Comparison of ENCODE assay signal across 14 cellular contexts in genomic region chr14:55298423-55298822, GRCh38. TPM values are rescaled to one million over a fixed set of nuclear protein-coding genes. Genes with fewer than 3 reads are reported as not detected.
DNase-seq lines count a peak whose midpoint lies in the region; ATAC-seq and TF ChIP-seq lines count a peak whose summit lies in the region.
"Had no signal": no experiment of that assay in that cellular context is flagged by ENCODE, and none has a peak within 500 bp of the region (broad histone marks: within the 10 kb centered on the region; RNA-seq: fewer than 3 reads in every experiment).

No MANE protein-coding gene starts in this region.

- DNase-seq in T-helper 1 cell (no peak), NCI-H510A treated with DMSO at 0.1 percent for 48 hours (lab: John Stamatoyannopoulos, UW) (peak; percentile 48), lower lobe of right lung (peak; percentile 65), stomach (no peak), left colon (no peak)
- DNase-seq in CD8-positive, alpha-beta memory T cell = no peak
- DNase-seq: DMS153, EL, NCI-H187 treated with DMSO at 0.1 percent for 48 hours, SHP77 had no signal

- ATAC-seq in lower lobe of right lung (peak; percentile 82 to 85), left colon (no peak), GM18867 (IDR thresholded peaks at IDR 0.05; ENCODE audit: unreplicated experiment) (no peak)

- H3K9me3 ChIP-seq in lower lobe of right lung = no peaks in the 10 kb centered on the region
- H3K9me3 ChIP-seq in stomach = no peaks in the 10 kb centered on the region
- H3K9me3 ChIP-seq in CD8-positive, alpha-beta memory T cell (ENCODE audit: low read length) = no peaks in the 10 kb centered on the region

- no peaks in the 10 kb centered on the region for H3K9me3 Mint-ChIP-seq in T-helper 1 cell treated with Interleukin-12 subunit alpha and Interleukin-12 subunit beta and Interleukin-4 antibody, amounts not matched to agents 30 μg/mL and 1 μg/mL, for 36 hours
- no peaks in the 10 kb centered on the region for H3K9me3 Mint-ChIP-seq in CD8-positive, alpha-beta memory T cell

- CTCF ChIA-PET in CD8-positive, alpha-beta memory T cell (lab: Charles Lee) = no interaction called here

- WGBS in stomach, 5 donors = 73 to 96% (median 78%) methylated on average over 22 of the region's 22 CpGs

- H3K27ac ChIP-seq in lower lobe of right lung = peak overlapping the region; percentile 59
- peak overlapping the region; percentile 12 to 82 (median 55) for H3K27ac ChIP-seq in stomach
- no peak overlapping the region for H3K27ac ChIP-seq in CD8-positive, alpha-beta memory T cell (ENCODE audit: low read depth, low read length)
- H3K27ac ChIP-seq: 22Rv1, BLaER1 had no signal

- H3K27me3 ChIP-seq in lower lobe of right lung (ENCODE audit: low read depth) = no peaks in the 10 kb centered on the region
- H3K27me3 ChIP-seq in stomach = no peaks in the 10 kb centered on the region
- no peaks in the 10 kb centered on the region for H3K27me3 ChIP-seq in CD8-positive, alpha-beta memory T cell (ENCODE audit: insufficient read depth, low read length, poor library complexity, severe bottlenecking)
- H3K27me3 ChIP-seq: BLaER1 had no signal

- POLR2A ChIA-PET in CD8-positive, alpha-beta memory T cell (lab: Charles Lee) = no interaction called here

- no peak overlapping the region for H3K4me3 Mint-ChIP-seq in T-helper 1 cell treated with Interleukin-12 subunit alpha and Interleukin-12 subunit beta and Interleukin-4 antibody, amounts not matched to agents 30 μg/mL and 1 μg/mL, for 36 hours
- no peak overlapping the region for H3K4me3 Mint-ChIP-seq in CD8-positive, alpha-beta memory T cell

- H3K36me3 Mint-ChIP-seq in T-helper 1 cell treated with Interleukin-12 subunit alpha and Interleukin-12 subunit beta and Interleukin-4 antibody, amounts not matched to agents 30 μg/mL and 1 μg/mL, for 36 hours (ENCODE audit: low read depth) = peaks cover 24% of the 10 kb centered on the region
- H3K36me3 Mint-ChIP-seq in CD8-positive, alpha-beta memory T cell = peaks cover 5 to 23% (median 9%) of the 10 kb centered on the region in 3 donors

- H3K27me3 Mint-ChIP-seq in T-helper 1 cell treated with Interleukin-12 subunit alpha and Interleukin-12 subunit beta and Interleukin-4 antibody, amounts not matched to agents 30 μg/mL and 1 μg/mL, for 36 hours (ENCODE audit: low read depth) = no peaks in the 10 kb centered on the region
- H3K27me3 Mint-ChIP-seq in CD8-positive, alpha-beta memory T cell = no peaks in the 10 kb centered on the region

- H3K4me3 ChIP-seq in lower lobe of right lung (peak overlapping the region; percentile 32), stomach (peak overlapping the region in 1 of 4 donors; percentile 20)
- H3K4me3 ChIP-seq in CD8-positive, alpha-beta memory T cell (ENCODE audit: low read length) = no peak overlapping the region
- H3K4me3 ChIP-seq: BLaER1 had no signal

- no peaks in the 10 kb centered on the region for H3K36me3 ChIP-seq in lower lobe of right lung
- peaks cover 2 to 8% (median 8%) of the 10 kb centered on the region in 4 donors for H3K36me3 ChIP-seq in stomach
- no peaks in the 10 kb centered on the region for H3K36me3 ChIP-seq in CD8-positive, alpha-beta memory T cell (ENCODE audit: insufficient read depth, low read length)

- intact Hi-C loops in lower lobe of right lung (cut with DNase I) (no loop called here), stomach (cut with DNase I; ENCODE audit: low total_unique reads) (no loop called here), left colon (cut with DNase I, micrococcal nuclease) (no loop called here)

- H3K4me1 ChIP-seq in lower lobe of right lung (peaks cover 46% of the 10 kb centered on the region), stomach (peaks cover 20 to 68% (median 35%) of the 10 kb centered on the region in 4 donors)
- H3K4me1 ChIP-seq in CD8-positive, alpha-beta memory T cell (ENCODE audit: insufficient read depth, low read length) = peaks cover 25% of the 10 kb centered on the region

- H3K27ac Mint-ChIP-seq in T-helper 1 cell treated with Interleukin-12 subunit alpha and Interleukin-12 subunit beta and Interleukin-4 antibody, amounts not matched to agents 30 μg/mL and 1 μg/mL, for 36 hours = peak overlapping the region; percentile 19
- peak overlapping the region in 1 of 8 donors; percentile 33 for H3K27ac Mint-ChIP-seq in CD8-positive, alpha-beta memory T cell

- TF ChIP-seq CTCF in lower lobe of right lung (IDR thresholded peaks at IDR 0.05) (no peak), stomach (IDR thresholded peaks at IDR 0.05) (no peak)

- TF ChIP-seq EP300 in stomach (IDR thresholded peaks at IDR 0.05) = no peak

- no peak for TF ChIP-seq POLR2A in stomach (IDR thresholded peaks at IDR 0.05)

- peaks cover 60% of the 10 kb centered on the region for H3K4me1 Mint-ChIP-seq in T-helper 1 cell treated with Interleukin-12 subunit alpha and Interleukin-12 subunit beta and Interleukin-4 antibody, amounts not matched to agents 30 μg/mL and 1 μg/mL, for 36 hours (ENCODE audit: low read depth)
- peaks cover 52 to 79% (median 75%) of the 10 kb centered on the region in 3 donors for H3K4me1 Mint-ChIP-seq in CD8-positive, alpha-beta memory T cell

RNA-seq across cellular contexts. Expression of gene FBXO34, which starts 27.2 kb away (rescaled TPM):
- 34.7 TPM for total RNA-seq in lower lobe of right lung
- total RNA-seq in stomach = 10 to 100 TPM; 18.7 to 55.0 (median 45.3) TPM
- polyA plus RNA-seq in stomach = 10 to 100 TPM in 1 of 3 donors, 1 to 10 TPM in 2; 6.7 to 13.0 (median 9.5) TPM
- total RNA-seq in CD8-positive, alpha-beta memory T cell = 10 to 100 TPM; 16.2 to 17.9 TPM
- 37.1 TPM for polyA plus RNA-seq in CD8-positive, alpha-beta memory T cell
- 10 to 100 TPM; 76.2 to 81.9 TPM for total RNA-seq in left colon

Comparison
In these comparisons a context has a peak if more than half of its experiments do, and no peak if none do; other contexts are left out.
1. DNase-seq: peak in NCI-H510A treated with DMSO at 0.1 percent for 48 hours (single experiment) and lower lobe of right lung (single experiment); none in T-helper 1 cell (0 of 5), stomach (single experiment), CD8-positive, alpha-beta memory T cell (0 of 5) and left colon (0 of 2).
2. ATAC-seq: peak in lower lobe of right lung (2 of 2); none in left colon (single experiment) and GM18867 (single experiment).